1 cellular context compared by ENCODE assay signal in the genomic region with DNA sequence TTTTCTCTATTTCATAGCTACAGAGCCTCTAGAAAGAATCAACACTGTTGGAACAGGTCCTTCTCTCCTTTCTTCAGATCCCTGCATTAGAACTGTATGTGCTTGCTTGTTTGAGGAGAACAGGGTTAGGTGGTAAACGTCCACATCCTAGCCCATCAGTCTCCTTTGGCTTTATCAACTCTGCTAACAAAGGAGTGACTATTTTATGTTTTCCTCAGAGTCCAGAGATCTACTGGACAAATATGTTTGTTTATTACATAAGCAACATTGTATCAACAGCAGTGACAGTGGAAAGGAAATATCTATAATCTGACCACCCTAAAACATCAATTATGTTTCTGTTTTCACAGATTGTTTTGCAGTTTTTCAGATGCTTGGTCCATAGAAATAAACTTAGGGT.
TF ChIP-seq lines count a peak whose summit lies in the region.

No MANE protein-coding gene starts in this region.

TF ChIP-seq in HepG2, 621 proteins besides CTCF, POLR2A, EP300 and RAD21 (continued from another document and continues in another):
- TF ChIP-seq, protein P1, sequence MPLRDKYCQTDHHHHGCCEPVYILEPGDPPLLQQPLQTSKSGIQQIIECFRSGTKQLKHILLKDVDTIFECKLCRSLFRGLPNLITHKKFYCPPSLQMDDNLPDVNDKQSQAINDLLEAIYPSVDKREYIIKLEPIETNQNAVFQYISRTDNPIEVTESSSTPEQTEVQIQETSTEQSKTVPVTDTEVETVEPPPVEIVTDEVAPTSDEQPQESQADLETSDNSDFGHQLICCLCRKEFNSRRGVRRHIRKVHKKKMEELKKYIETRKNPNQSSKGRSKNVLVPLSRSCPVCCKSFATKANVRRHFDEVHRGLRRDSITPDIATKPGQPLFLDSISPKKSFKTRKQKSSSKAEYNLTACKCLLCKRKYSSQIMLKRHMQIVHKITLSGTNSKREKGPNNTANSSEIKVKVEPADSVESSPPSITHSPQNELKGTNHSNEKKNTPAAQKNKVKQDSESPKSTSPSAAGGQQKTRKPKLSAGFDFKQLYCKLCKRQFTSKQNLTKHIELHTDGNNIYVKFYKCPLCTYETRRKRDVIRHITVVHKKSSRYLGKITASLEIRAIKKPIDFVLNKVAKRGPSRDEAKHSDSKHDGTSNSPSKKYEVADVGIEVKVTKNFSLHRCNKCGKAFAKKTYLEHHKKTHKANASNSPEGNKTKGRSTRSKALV (CRISPR knock-in tag; IDR thresholded peaks at IDR 0.05) = 0 out of 2 replicates have a peak, but pooled peaks have one; percentile 45
- TF ChIP-seq PITX1 (CRISPR knock-in tag; IDR thresholded peaks at IDR 0.05) = no peak
- peak; percentile 57; the same call in 1 of the 2 replicates for TF ChIP-seq HOXA5 (CRISPR knock-in tag; IDR thresholded peaks at IDR 0.05)
- 0 out of 2 replicates have a peak, but pooled peaks have one; percentile 24 for TF ChIP-seq THAP11 (CRISPR knock-in tag; IDR thresholded peaks at IDR 0.05)
- TF ChIP-seq ZNF24 (IDR thresholded peaks at IDR 0.05) = 0 out of 2 replicates have a peak, but pooled peaks have one; percentile 13
- no peak for TF ChIP-seq KDM3A (CRISPR knock-in tag; IDR thresholded peaks at IDR 0.05; ENCODE audit: low read depth)
- TF ChIP-seq PHF5A (CRISPR knock-in tag; IDR thresholded peaks at IDR 0.05; ENCODE audit: low read depth, unreplicated experiment) = no peak
- no peak for TF ChIP-seq ZNF773 (CRISPR knock-in tag; IDR thresholded peaks at IDR 0.05; ENCODE audit: borderline replicate concordance)
- no peak for TF ChIP-seq ZNF772 (CRISPR knock-in tag; IDR thresholded peaks at IDR 0.05)
- no peak for TF ChIP-seq BRD4 (CRISPR knock-in tag; IDR thresholded peaks at IDR 0.05)
- TF ChIP-seq, protein P2, sequence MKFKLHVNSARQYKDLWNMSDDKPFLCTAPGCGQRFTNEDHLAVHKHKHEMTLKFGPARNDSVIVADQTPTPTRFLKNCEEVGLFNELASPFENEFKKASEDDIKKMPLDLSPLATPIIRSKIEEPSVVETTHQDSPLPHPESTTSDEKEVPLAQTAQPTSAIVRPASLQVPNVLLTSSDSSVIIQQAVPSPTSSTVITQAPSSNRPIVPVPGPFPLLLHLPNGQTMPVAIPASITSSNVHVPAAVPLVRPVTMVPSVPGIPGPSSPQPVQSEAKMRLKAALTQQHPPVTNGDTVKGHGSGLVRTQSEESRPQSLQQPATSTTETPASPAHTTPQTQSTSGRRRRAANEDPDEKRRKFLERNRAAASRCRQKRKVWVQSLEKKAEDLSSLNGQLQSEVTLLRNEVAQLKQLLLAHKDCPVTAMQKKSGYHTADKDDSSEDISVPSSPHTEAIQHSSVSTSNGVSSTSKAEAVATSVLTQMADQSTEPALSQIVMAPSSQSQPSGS (CRISPR knock-in tag; IDR thresholded peaks at IDR 0.05) = no peak; the same call in 1 of the 2 replicates
- TF ChIP-seq, protein P3, sequence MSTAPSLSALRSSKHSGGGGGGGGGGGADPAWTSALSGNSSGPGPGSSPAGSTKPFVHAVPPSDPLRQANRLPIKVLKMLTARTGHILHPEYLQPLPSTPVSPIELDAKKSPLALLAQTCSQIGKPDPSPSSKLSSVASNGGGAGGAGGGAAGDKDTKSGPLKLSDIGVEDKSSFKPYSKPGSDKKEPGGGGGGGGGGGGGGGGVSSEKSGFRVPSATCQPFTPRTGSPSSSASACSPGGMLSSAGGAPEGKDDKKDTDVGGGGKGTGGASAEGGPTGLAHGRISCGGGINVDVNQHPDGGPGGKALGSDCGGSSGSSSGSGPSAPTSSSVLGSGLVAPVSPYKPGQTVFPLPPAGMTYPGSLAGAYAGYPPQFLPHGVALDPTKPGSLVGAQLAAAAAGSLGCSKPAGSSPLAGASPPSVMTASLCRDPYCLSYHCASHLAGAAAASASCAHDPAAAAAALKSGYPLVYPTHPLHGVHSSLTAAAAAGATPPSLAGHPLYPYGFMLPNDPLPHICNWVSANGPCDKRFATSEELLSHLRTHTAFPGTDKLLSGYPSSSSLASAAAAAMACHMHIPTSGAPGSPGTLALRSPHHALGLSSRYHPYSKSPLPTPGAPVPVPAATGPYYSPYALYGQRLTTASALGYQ (CRISPR knock-in tag; IDR thresholded peaks at IDR 0.05) = 0 out of 2 replicates have a peak, but pooled peaks have one; percentile 35
- TF ChIP-seq RFXANK (CRISPR knock-in tag; IDR thresholded peaks at IDR 0.05) = no peak; the same call in 1 of the 2 replicates
- TF ChIP-seq, protein P4, sequence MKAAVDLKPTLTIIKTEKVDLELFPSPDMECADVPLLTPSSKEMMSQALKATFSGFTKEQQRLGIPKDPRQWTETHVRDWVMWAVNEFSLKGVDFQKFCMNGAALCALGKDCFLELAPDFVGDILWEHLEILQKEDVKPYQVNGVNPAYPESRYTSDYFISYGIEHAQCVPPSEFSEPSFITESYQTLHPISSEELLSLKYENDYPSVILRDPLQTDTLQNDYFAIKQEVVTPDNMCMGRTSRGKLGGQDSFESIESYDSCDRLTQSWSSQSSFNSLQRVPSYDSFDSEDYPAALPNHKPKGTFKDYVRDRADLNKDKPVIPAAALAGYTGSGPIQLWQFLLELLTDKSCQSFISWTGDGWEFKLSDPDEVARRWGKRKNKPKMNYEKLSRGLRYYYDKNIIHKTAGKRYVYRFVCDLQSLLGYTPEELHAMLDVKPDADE (CRISPR knock-in tag; IDR thresholded peaks at IDR 0.05) = no peak
- TF ChIP-seq MAFK (conservative IDR thresholded peaks at IDR 0.05 in 1 of 2, IDR thresholded peaks at IDR 0.05 in 1 of 2; ENCODE audit: low read length in 2 of 2) = no peak
- no peak for TF ChIP-seq ZNF747 (CRISPR knock-in tag; IDR thresholded peaks at IDR 0.05; ENCODE audit: borderline replicate concordance)
- TF ChIP-seq, protein P5, sequence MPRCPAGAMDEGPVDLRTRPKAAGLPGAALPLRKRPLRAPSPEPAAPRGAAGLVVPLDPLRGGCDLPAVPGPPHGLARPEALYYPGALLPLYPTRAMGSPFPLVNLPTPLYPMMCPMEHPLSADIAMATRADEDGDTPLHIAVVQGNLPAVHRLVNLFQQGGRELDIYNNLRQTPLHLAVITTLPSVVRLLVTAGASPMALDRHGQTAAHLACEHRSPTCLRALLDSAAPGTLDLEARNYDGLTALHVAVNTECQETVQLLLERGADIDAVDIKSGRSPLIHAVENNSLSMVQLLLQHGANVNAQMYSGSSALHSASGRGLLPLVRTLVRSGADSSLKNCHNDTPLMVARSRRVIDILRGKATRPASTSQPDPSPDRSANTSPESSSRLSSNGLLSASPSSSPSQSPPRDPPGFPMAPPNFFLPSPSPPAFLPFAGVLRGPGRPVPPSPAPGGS (CRISPR knock-in tag; IDR thresholded peaks at IDR 0.05) = no peak
- TF ChIP-seq, protein P6, sequence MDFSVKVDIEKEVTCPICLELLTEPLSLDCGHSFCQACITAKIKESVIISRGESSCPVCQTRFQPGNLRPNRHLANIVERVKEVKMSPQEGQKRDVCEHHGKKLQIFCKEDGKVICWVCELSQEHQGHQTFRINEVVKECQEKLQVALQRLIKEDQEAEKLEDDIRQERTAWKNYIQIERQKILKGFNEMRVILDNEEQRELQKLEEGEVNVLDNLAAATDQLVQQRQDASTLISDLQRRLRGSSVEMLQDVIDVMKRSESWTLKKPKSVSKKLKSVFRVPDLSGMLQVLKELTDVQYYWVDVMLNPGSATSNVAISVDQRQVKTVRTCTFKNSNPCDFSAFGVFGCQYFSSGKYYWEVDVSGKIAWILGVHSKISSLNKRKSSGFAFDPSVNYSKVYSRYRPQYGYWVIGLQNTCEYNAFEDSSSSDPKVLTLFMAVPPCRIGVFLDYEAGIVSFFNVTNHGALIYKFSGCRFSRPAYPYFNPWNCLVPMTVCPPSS (IDR thresholded peaks at IDR 0.05) = no peak
- TF ChIP-seq, protein P7, sequence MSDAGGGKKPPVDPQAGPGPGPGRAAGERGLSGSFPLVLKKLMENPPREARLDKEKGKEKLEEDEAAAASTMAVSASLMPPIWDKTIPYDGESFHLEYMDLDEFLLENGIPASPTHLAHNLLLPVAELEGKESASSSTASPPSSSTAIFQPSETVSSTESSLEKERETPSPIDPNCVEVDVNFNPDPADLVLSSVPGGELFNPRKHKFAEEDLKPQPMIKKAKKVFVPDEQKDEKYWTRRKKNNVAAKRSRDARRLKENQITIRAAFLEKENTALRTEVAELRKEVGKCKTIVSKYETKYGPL (CRISPR knock-in tag; IDR thresholded peaks at IDR 0.05) = 0 out of 2 replicates have a peak, but pooled peaks have one; percentile 54
- peak; percentile 48; the same call in 1 of the 2 replicates for TF ChIP-seq TBX2 (CRISPR knock-in tag; IDR thresholded peaks at IDR 0.05; ENCODE audit: borderline replicate concordance)
- peak; percentile 59 for TF ChIP-seq RCOR2 (CRISPR knock-in tag; IDR thresholded peaks at IDR 0.05)
- no peak for TF ChIP-seq FOXC1 (CRISPR knock-in tag; IDR thresholded peaks at IDR 0.05; ENCODE audit: borderline replicate concordance)
- peak; percentile 21; the same call in 1 of the 2 replicates for TF ChIP-seq ONECUT2 (CRISPR knock-in tag; IDR thresholded peaks at IDR 0.05)
- TF ChIP-seq, protein P8, sequence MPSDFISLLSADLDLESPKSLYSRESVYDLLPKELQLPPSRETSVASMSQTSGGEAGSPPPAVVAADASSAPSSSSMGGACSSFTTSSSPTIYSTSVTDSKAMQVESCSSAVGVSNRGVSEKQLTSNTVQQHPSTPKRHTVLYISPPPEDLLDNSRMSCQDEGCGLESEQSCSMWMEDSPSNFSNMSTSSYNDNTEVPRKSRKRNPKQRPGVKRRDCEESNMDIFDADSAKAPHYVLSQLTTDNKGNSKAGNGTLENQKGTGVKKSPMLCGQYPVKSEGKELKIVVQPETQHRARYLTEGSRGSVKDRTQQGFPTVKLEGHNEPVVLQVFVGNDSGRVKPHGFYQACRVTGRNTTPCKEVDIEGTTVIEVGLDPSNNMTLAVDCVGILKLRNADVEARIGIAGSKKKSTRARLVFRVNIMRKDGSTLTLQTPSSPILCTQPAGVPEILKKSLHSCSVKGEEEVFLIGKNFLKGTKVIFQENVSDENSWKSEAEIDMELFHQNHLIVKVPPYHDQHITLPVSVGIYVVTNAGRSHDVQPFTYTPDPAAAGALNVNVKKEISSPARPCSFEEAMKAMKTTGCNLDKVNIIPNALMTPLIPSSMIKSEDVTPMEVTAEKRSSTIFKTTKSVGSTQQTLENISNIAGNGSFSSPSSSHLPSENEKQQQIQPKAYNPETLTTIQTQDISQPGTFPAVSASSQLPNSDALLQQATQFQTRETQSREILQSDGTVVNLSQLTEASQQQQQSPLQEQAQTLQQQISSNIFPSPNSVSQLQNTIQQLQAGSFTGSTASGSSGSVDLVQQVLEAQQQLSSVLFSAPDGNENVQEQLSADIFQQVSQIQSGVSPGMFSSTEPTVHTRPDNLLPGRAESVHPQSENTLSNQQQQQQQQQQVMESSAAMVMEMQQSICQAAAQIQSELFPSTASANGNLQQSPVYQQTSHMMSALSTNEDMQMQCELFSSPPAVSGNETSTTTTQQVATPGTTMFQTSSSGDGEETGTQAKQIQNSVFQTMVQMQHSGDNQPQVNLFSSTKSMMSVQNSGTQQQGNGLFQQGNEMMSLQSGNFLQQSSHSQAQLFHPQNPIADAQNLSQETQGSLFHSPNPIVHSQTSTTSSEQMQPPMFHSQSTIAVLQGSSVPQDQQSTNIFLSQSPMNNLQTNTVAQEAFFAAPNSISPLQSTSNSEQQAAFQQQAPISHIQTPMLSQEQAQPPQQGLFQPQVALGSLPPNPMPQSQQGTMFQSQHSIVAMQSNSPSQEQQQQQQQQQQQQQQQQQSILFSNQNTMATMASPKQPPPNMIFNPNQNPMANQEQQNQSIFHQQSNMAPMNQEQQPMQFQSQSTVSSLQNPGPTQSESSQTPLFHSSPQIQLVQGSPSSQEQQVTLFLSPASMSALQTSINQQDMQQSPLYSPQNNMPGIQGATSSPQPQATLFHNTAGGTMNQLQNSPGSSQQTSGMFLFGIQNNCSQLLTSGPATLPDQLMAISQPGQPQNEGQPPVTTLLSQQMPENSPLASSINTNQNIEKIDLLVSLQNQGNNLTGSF (CRISPR knock-in tag; IDR thresholded peaks at IDR 0.05) = no peak
- TF ChIP-seq ZNF20 (CRISPR knock-in tag; IDR thresholded peaks at IDR 0.05) = no peak
- no peak for TF ChIP-seq ERF (CRISPR knock-in tag; IDR thresholded peaks at IDR 0.05)
- TF ChIP-seq, protein P9, sequence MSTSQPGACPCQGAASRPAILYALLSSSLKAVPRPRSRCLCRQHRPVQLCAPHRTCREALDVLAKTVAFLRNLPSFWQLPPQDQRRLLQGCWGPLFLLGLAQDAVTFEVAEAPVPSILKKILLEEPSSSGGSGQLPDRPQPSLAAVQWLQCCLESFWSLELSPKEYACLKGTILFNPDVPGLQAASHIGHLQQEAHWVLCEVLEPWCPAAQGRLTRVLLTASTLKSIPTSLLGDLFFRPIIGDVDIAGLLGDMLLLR (CRISPR knock-in tag; IDR thresholded peaks at IDR 0.05) = no peak
- TF ChIP-seq GATAD2A (CRISPR knock-in tag; IDR thresholded peaks at IDR 0.05) = peak; percentile 96
- TF ChIP-seq, protein P10, sequence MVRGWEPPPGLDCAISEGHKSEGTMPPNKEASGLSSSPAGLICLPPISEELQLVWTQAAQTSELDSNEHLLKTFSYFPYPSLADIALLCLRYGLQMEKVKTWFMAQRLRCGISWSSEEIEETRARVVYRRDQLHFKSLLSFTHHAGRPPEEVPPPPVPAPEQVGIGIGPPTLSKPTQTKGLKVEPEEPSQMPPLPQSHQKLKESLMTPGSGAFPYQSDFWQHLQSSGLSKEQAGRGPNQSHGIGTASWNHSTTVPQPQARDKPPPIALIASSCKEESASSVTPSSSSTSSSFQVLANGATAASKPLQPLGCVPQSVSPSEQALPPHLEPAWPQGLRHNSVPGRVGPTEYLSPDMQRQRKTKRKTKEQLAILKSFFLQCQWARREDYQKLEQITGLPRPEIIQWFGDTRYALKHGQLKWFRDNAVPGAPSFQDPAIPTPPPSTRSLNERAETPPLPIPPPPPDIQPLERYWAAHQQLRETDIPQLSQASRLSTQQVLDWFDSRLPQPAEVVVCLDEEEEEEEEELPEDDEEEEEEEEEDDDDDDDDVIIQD (CRISPR knock-in tag; IDR thresholded peaks at IDR 0.05; ENCODE audit: low read depth) = no peak
- peak; percentile 81; the same call in 1 of the 2 replicates for TF ChIP-seq FOXO1 (CRISPR knock-in tag; IDR thresholded peaks at IDR 0.05)
- TF ChIP-seq NBN (conservative IDR thresholded peaks at IDR 0.05) = no peak
- peak; percentile 2; the same call in 1 of the 2 replicates for TF ChIP-seq RBFOX2 (IDR thresholded peaks at IDR 0.05; ENCODE audit: low read depth, low read length)
- peak; percentile 85 for TF ChIP-seq MED1 (CRISPR knock-in tag; IDR thresholded peaks at IDR 0.05)
- TF ChIP-seq CREM (IDR thresholded peaks at IDR 0.05) = peak; percentile 64; the same call in 1 of the 2 replicates
- TF ChIP-seq CREM (CRISPR knock-in tag; IDR thresholded peaks at IDR 0.05) = no peak
- TF ChIP-seq ZC3H4 (CRISPR knock-in tag; IDR thresholded peaks at IDR 0.05; ENCODE audit: borderline replicate concordance) = 0 out of 2 replicates have a peak, but pooled peaks have one; percentile 47
- TF ChIP-seq ZNF354B (CRISPR knock-in tag; IDR thresholded peaks at IDR 0.05) = no peak
- TF ChIP-seq NFIC (IDR thresholded peaks at IDR 0.05; ENCODE audit: low read length) = peak; percentile 61; the same call in 1 of the 2 replicates
- peak; percentile 22; the same call in 1 of the 2 replicates for TF ChIP-seq POLR2AphosphoS5 (IDR thresholded peaks at IDR 0.05; ENCODE audit: low read depth, low read length)
- TF ChIP-seq SMYD3 (CRISPR knock-in tag; IDR thresholded peaks at IDR 0.05) = peak; percentile 21; the same call in 1 of the 2 replicates
- peak; percentile 72; the same call in 1 of the 2 replicates for TF ChIP-seq DPF2 (CRISPR knock-in tag; IDR thresholded peaks at IDR 0.05; ENCODE audit: borderline replicate concordance, low read depth)
- no peak for TF ChIP-seq ZNF432 (CRISPR knock-in tag; IDR thresholded peaks at IDR 0.05; ENCODE audit: borderline replicate concordance)
- peak; percentile 90 for TF ChIP-seq FOXA3 (CRISPR knock-in tag; IDR thresholded peaks at IDR 0.05)
- TF ChIP-seq MIXL1 (CRISPR knock-in tag; IDR thresholded peaks at IDR 0.05) = peak; percentile 86
- peak; percentile 81 for TF ChIP-seq ISL2 (CRISPR knock-in tag; IDR thresholded peaks at IDR 0.05)
- TF ChIP-seq ZNF776 (CRISPR knock-in tag; IDR thresholded peaks at IDR 0.05) = no peak
- no peak for TF ChIP-seq ZNF790 (CRISPR knock-in tag; IDR thresholded peaks at IDR 0.05; ENCODE audit: borderline replicate concordance)
- TF ChIP-seq MTF2 (CRISPR knock-in tag; IDR thresholded peaks at IDR 0.05; ENCODE audit: borderline replicate concordance) = no peak
